Comparison of ENCODE assay signal across 1 cellular context in genomic region chr1:12460911-12461621, GRCh38.
TF ChIP-seq lines count a peak whose summit lies in the region.

No MANE protein-coding gene starts in this region.

TF ChIP-seq in K562, 482 proteins besides CTCF, POLR2A, EP300 and RAD21 (continued from another document and continues in another):
- TF ChIP-seq SMARCB1 (IDR thresholded peaks at IDR 0.05; ENCODE audit: insufficient read length, low read depth) = no peak
- TF ChIP-seq ZKSCAN1 (IDR thresholded peaks at IDR 0.05; ENCODE audit: low read depth, low read length) = no peak
- TF ChIP-seq ZNF444 (CRISPR knock-in tag; IDR thresholded peaks at IDR 0.05) = no peak
- TF ChIP-seq CHCHD3 (CRISPR knock-in tag; IDR thresholded peaks at IDR 0.05) = no peak
- no peak for TF ChIP-seq BACH1 (tag; IDR thresholded peaks at IDR 0.05)
- TF ChIP-seq ETS1 (conservative IDR thresholded peaks at IDR 0.05; ENCODE audit: control insufficient read depth, low read depth, low read length) = no peak
- no peak for TF ChIP-seq FUS (optimal IDR thresholded peaks at IDR 0.05; ENCODE audit: low read depth, low read length)
- TF ChIP-seq MCM3 (IDR thresholded peaks at IDR 0.05) = no peak
- no peak for TF ChIP-seq THAP7 (CRISPR knock-in tag; IDR thresholded peaks at IDR 0.05)
- no peak for TF ChIP-seq IFI16 (CRISPR knock-in tag; IDR thresholded peaks at IDR 0.05)
- TF ChIP-seq ELF4 (CRISPR knock-in tag; IDR thresholded peaks at IDR 0.05) = no peak
- no peak for TF ChIP-seq FOXJ3 (CRISPR knock-in tag; IDR thresholded peaks at IDR 0.05)
- no peak for TF ChIP-seq ATF2 (CRISPR knock-in tag; IDR thresholded peaks at IDR 0.05)
- no peak for TF ChIP-seq SIX5 (IDR thresholded peaks at IDR 0.05; ENCODE audit: borderline replicate concordance in 1 of 2, insufficient read depth in 1 of 2, low read depth in 1 of 2, low read length in 2 of 2)
- no peak for TF ChIP-seq RBM17 (IDR thresholded peaks at IDR 0.05; ENCODE audit: borderline replicate concordance, low read depth, low read length)
- TF ChIP-seq PHTF2 (CRISPR knock-in tag; IDR thresholded peaks at IDR 0.05) = no peak
- no peak for TF ChIP-seq ZNF282 (CRISPR knock-in tag; IDR thresholded peaks at IDR 0.05)
- TF ChIP-seq GABPB1 (CRISPR knock-in tag; IDR thresholded peaks at IDR 0.05) = no peak
- no peak for TF ChIP-seq CUX1 (CRISPR knock-in tag; IDR thresholded peaks at IDR 0.05)
- no peak for TF ChIP-seq RFX5 (IDR thresholded peaks at IDR 0.05; ENCODE audit: low read depth, low read length)
- TF ChIP-seq ZNF274 (IDR thresholded peaks at IDR 0.05; ENCODE audit: borderline replicate concordance, low read depth, low read length) = no peak
- TF ChIP-seq GATA2 (CRISPR knock-in tag; IDR thresholded peaks at IDR 0.05) = no peak
- no peak for TF ChIP-seq ZC3H11A (IDR thresholded peaks at IDR 0.05; ENCODE audit: low read depth, low read length)
- TF ChIP-seq KDM5B (IDR thresholded peaks at IDR 0.05; ENCODE audit: insufficient replicate concordance, low read depth, low read length) = no peak
- no peak for TF ChIP-seq MAFF (IDR thresholded peaks at IDR 0.05; ENCODE audit: low read length)
- TF ChIP-seq ZNF431 (CRISPR knock-in tag; IDR thresholded peaks at IDR 0.05) = no peak
- TF ChIP-seq CAMTA2 (CRISPR knock-in tag; conservative IDR thresholded peaks at IDR 0.05) = no peak
- TF ChIP-seq ZFP36 (IDR thresholded peaks at IDR 0.05; ENCODE audit: low read depth, low read length, partially characterized antibody) = no peak
- no peak for TF ChIP-seq HDGF (IDR thresholded peaks at IDR 0.05)
- 0 out of 3 replicates have a peak, but pooled peaks of 1 of the 2 experiments have one; percentile 34 for TF ChIP-seq CBX3 (IDR thresholded peaks at IDR 0.05; ENCODE audit: borderline replicate concordance in 1 of 2, low read length in 2 of 2)
- no peak for TF ChIP-seq ZNF77 (CRISPR knock-in tag; IDR thresholded peaks at IDR 0.05)
- no peak for TF ChIP-seq SRF (CRISPR knock-in tag; IDR thresholded peaks at IDR 0.05)
- no peak for TF ChIP-seq ZBTB34 (CRISPR knock-in tag; IDR thresholded peaks at IDR 0.05)
- no peak for TF ChIP-seq BRCA1 (IDR thresholded peaks at IDR 0.05)
- TF ChIP-seq BRCA1 (CRISPR knock-in tag; IDR thresholded peaks at IDR 0.05) = no peak
- peak; percentile 22 to 36; a peak in 1 of 4 replicates for TF ChIP-seq MAZ (CRISPR knock-in tag; conservative IDR thresholded peaks at IDR 0.05 in 1 of 2, IDR thresholded peaks at IDR 0.05 in 1 of 2)
- no peak for TF ChIP-seq E2F3 (CRISPR knock-in tag; IDR thresholded peaks at IDR 0.05)
- TF ChIP-seq ATF6 (CRISPR knock-in tag; IDR thresholded peaks at IDR 0.05) = no peak
- no peak for TF ChIP-seq RFX7 (CRISPR knock-in tag; IDR thresholded peaks at IDR 0.05)
- TF ChIP-seq GATAD2A (IDR thresholded peaks at IDR 0.05) = no peak
- no peak for TF ChIP-seq NFRKB (IDR thresholded peaks at IDR 0.05; ENCODE audit: low read depth)
- no peak for TF ChIP-seq NR2C1 (IDR thresholded peaks at IDR 0.05)
- TF ChIP-seq NR2C1 (tag; IDR thresholded peaks at IDR 0.05) = no peak
- no peak for TF ChIP-seq ZSCAN32 (CRISPR knock-in tag; IDR thresholded peaks at IDR 0.05)
- peak; percentile 78 for TF ChIP-seq TCF3 (CRISPR knock-in tag; IDR thresholded peaks at IDR 0.05)
- peak; percentile 50 for TF ChIP-seq VEZF1 (CRISPR knock-in tag; IDR thresholded peaks at IDR 0.05)
- no peak for TF ChIP-seq POLR2B (IDR thresholded peaks at IDR 0.05; ENCODE audit: low read depth, partially characterized antibody)
- TF ChIP-seq FOXO4 (CRISPR knock-in tag; IDR thresholded peaks at IDR 0.05) = no peak
- TF ChIP-seq NFIC (IDR thresholded peaks at IDR 0.05) = peak; percentile 55; the same call in 1 of the 2 replicates
- no peak for TF ChIP-seq ZNF134 (CRISPR knock-in tag; conservative IDR thresholded peaks at IDR 0.05)
- no peak for TF ChIP-seq ASH1L (IDR thresholded peaks at IDR 0.05; ENCODE audit: borderline replicate concordance, low read depth, partially characterized antibody)
- no peak for TF ChIP-seq SP1 (CRISPR knock-in tag; IDR thresholded peaks at IDR 0.05)
- 0 out of 2 replicates have a peak, but pooled peaks have one; percentile 3 for TF ChIP-seq CREB1 (IDR thresholded peaks at IDR 0.05)
- TF ChIP-seq CREB1 (CRISPR knock-in tag; IDR thresholded peaks at IDR 0.05) = no peak
- TF ChIP-seq ZEB2 (IDR thresholded peaks at IDR 0.05) = no peak
- no peak for TF ChIP-seq EP400 (IDR thresholded peaks at IDR 0.05)
- no peak for TF ChIP-seq GTF2B (IDR thresholded peaks at IDR 0.05; ENCODE audit: extremely low read depth, insufficient read length)
- no peak for TF ChIP-seq NEUROD1 (IDR thresholded peaks at IDR 0.05; ENCODE audit: borderline replicate concordance, low read depth, low read length, partially characterized antibody)
- no peak for TF ChIP-seq ZNF717 (CRISPR knock-in tag; IDR thresholded peaks at IDR 0.05)
- TF ChIP-seq LARP7 (IDR thresholded peaks at IDR 0.05) = no peak
- no peak for TF ChIP-seq ZNF23 (CRISPR knock-in tag; IDR thresholded peaks at IDR 0.05)
- TF ChIP-seq WHSC1 (IDR thresholded peaks at IDR 0.05; ENCODE audit: low read length) = no peak
- TF ChIP-seq CEBPG (CRISPR knock-in tag; IDR thresholded peaks at IDR 0.05) = no peak
- TF ChIP-seq CEBPG (tag; conservative IDR thresholded peaks at IDR 0.05 in 1 of 2, IDR thresholded peaks at IDR 0.05 in 1 of 2) = no peak
